Comparison of ENCODE assay signal across 13 cellular contexts in the genomic region with DNA sequence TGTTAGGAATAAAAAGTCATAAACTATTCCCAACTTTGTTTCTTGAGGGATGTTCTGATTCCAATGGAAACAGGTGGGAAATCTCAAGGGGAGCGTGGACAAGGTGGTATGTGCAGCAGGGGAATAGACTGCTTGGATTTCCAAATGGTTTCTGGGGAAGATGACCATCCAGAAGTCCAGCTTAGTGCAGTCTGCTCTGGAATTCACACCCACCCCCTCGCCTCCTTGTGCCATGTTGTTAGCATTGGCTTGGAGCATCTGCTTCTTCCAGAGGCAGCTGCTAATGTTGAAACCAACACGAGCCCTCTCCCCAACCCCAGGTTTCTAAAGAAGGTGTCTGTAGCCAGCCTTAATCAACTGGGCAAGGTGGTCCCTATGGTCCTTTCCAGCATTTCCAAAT.
DNase-seq lines count a peak whose midpoint lies in the region; ATAC-seq and TF ChIP-seq lines count a peak whose summit lies in the region.
"Had no signal": no experiment of that assay in that cellular context is flagged by ENCODE, and none has a peak within 500 bp of the region (broad histone marks: within the 10 kb centered on the region; RNA-seq: fewer than 3 reads in every experiment).

No MANE protein-coding gene starts in this region.

- H3K4me3 Mint-ChIP-seq in natural killer cell treated with Interleukin-12 subunit alpha and Interleukin-12 subunit beta and Interleukin-15 and Interleukin-18, amount 100 ng/mL, for 72 hours, result no peak overlapping the region
- H3K4me3 Mint-ChIP-seq in natural killer cell, result no peak overlapping the region
- no peak overlapping the region for H3K4me3 Mint-ChIP-seq in glutamatergic neuron (ENCODE audit: unreplicated experiment)
- H3K4me3 Mint-ChIP-seq: CD4-positive, alpha-beta memory T cell; GM23338 had no signal

- no peak overlapping the region for H3K4me3 ChIP-seq in tibial nerve
- H3K4me3 ChIP-seq: GM12878, GM23338 had no signal

- intact Hi-C loops in natural killer cell (cut with micrococcal nuclease), result no loop called here

- H3K27me3 Mint-ChIP-seq in natural killer cell treated with Interleukin-12 subunit alpha and Interleukin-12 subunit beta and Interleukin-15 and Interleukin-18, amount 100 ng/mL, for 72 hours, result no peaks in the 10 kb centered on the region
- H3K27me3 Mint-ChIP-seq in natural killer cell (ENCODE audit: low read depth in 2 of 2), result no peaks in the 10 kb centered on the region
- peaks cover 2% of the 10 kb centered on the region for H3K27me3 Mint-ChIP-seq in glutamatergic neuron (ENCODE audit: unreplicated experiment)
- H3K27me3 Mint-ChIP-seq: CD4-positive, alpha-beta memory T cell had no signal

- H3K27ac Mint-ChIP-seq in natural killer cell treated with Interleukin-12 subunit alpha and Interleukin-12 subunit beta and Interleukin-15 and Interleukin-18, amount 100 ng/mL, for 72 hours, result no peak overlapping the region
- H3K27ac Mint-ChIP-seq in natural killer cell (no peak overlapping the region), glutamatergic neuron (ENCODE audit: unreplicated experiment) (no peak overlapping the region)
- H3K27ac Mint-ChIP-seq: CD4-positive, alpha-beta memory T cell; GM23338 had no signal

- H3K9me3 Mint-ChIP-seq in natural killer cell treated with Interleukin-12 subunit alpha and Interleukin-12 subunit beta and Interleukin-15 and Interleukin-18, amount 100 ng/mL, for 72 hours, result no peaks in the 10 kb centered on the region
- H3K9me3 Mint-ChIP-seq in natural killer cell (no peaks in the 10 kb centered on the region), glutamatergic neuron (ENCODE audit: unreplicated experiment) (no peaks in the 10 kb centered on the region)
- H3K9me3 Mint-ChIP-seq: CD4-positive, alpha-beta memory T cell; GM23338 had no signal

- peak; percentile 37 for DNase-seq in natural killer cell treated with Interleukin-12 subunit alpha and Interleukin-12 subunit beta and Interleukin-15 and Interleukin-18, amount 100 ng/mL, for 72 hours (ENCODE audit: low spot score)
- DNase-seq in natural killer cell (no peak), glutamatergic neuron (peak; percentile 7), myocyte (ENCODE audit: low read depth) (peak; percentile 55), tibial nerve (ENCODE audit: low spot score in 2 of 2) (no peak), retina (no peak)
- DNase-seq: DMS79 had no signal

- H3K4me1 Mint-ChIP-seq in natural killer cell treated with Interleukin-12 subunit alpha and Interleukin-12 subunit beta and Interleukin-15 and Interleukin-18, amount 100 ng/mL, for 72 hours (ENCODE audit: low read depth in 2 of 2), result peaks cover 3 to 5% of the 10 kb centered on the region in 2 donors
- no peaks in the 10 kb centered on the region for H3K4me1 Mint-ChIP-seq in natural killer cell
- peaks cover 17% of the 10 kb centered on the region for H3K4me1 Mint-ChIP-seq in glutamatergic neuron (ENCODE audit: low read depth, unreplicated experiment)
- H3K4me1 Mint-ChIP-seq: CD4-positive, alpha-beta memory T cell had no signal

- 75% methylated on average over 3 of the region's 3 CpGs for WGBS in tibial nerve, 2 donors

- TF ChIP-seq CTCF in natural killer cell (IDR thresholded peaks at IDR 0.05) (no peak), glutamatergic neuron (IDR thresholded peaks at IDR 0.05; ENCODE audit: partially characterized antibody, unreplicated experiment) (no peak), tibial nerve (IDR thresholded peaks at IDR 0.05) (no peak)

- TF ChIP-seq EP300 in tibial nerve (IDR thresholded peaks at IDR 0.05), result no peak

- H3K27ac ChIP-seq in tibial nerve, result peak overlapping the region in 2 of 4 donors; percentile 9 to 40
- H3K27ac ChIP-seq: C4-2B had no signal

- no peaks in the 10 kb centered on the region for H3K36me3 ChIP-seq in tibial nerve

- no peaks in the 10 kb centered on the region for H3K36me3 Mint-ChIP-seq in natural killer cell treated with Interleukin-12 subunit alpha and Interleukin-12 subunit beta and Interleukin-15 and Interleukin-18, amount 100 ng/mL, for 72 hours
- H3K36me3 Mint-ChIP-seq in natural killer cell, result no peaks in the 10 kb centered on the region
- H3K36me3 Mint-ChIP-seq in glutamatergic neuron (ENCODE audit: unreplicated experiment), result peaks cover 8% of the 10 kb centered on the region

- ATAC-seq in natural killer cell treated with Interleukin-12 subunit alpha and Interleukin-12 subunit beta and Interleukin-15 and Interleukin-18, amount 100 ng/mL, for 72 hours, result no peak
- ATAC-seq in natural killer cell, result no peak
- ATAC-seq in HG03139 (IDR thresholded peaks at IDR 0.05; ENCODE audit: unreplicated experiment), result no peak

- peaks cover 0 to 50% (median 12%) of the 10 kb centered on the region in 4 donors for H3K4me1 ChIP-seq in tibial nerve

- no peaks in the 10 kb centered on the region for H3K9me3 ChIP-seq in tibial nerve
- H3K9me3 ChIP-seq: BE2C had no signal

- no peak for TF ChIP-seq POLR2A in tibial nerve (IDR thresholded peaks at IDR 0.05)

- no peaks in the 10 kb centered on the region for H3K27me3 ChIP-seq in tibial nerve
- H3K27me3 ChIP-seq: BE2C had no signal

Comparison
In these comparisons a context has a peak if more than half of its experiments do, and no peak if none do; other contexts are left out.
1. DNase-seq: peak in natural killer cell treated with Interleukin-12 subunit alpha and Interleukin-12 subunit beta and Interleukin-15 and Interleukin-18, amount 100 ng/mL, for 72 hours (single experiment), glutamatergic neuron (single experiment) and myocyte (single experiment); none in natural killer cell (single experiment), tibial nerve (0 of 2) and retina (single experiment).